21 cellular contexts compared by ENCODE assay signal in genomic region chr16:81487301-81487720, GRCh38. TPM values are rescaled to one million over a fixed set of nuclear protein-coding genes. Genes with fewer than 3 reads are reported as not detected.
A peak's percentile ranks its signal among the peaks of the same experiment; 100 is the strongest.
DNase-seq lines count a peak whose midpoint lies in the region; ATAC-seq, FAIRE-seq and TF ChIP-seq lines count a peak whose summit lies in the region.
"Had no signal": no experiment of that assay in that cellular context is flagged by ENCODE, and none has a peak within 500 bp of the region (broad histone marks: within the 10 kb centered on the region; RNA-seq: fewer than 3 reads in every experiment).

No MANE protein-coding gene starts in this region.

- no peak overlapping the region for H3K4me3 ChIP-seq in BLaER1
- H3K4me3 ChIP-seq: body of pancreas, heart left ventricle, right atrium auricular region had no signal

- 0 out of 2 replicates have a peak overlapping the region, but pooled peaks have one; percentile 14 for H3K27ac ChIP-seq in BLaER1
- H3K27ac ChIP-seq: body of pancreas, heart left ventricle, right atrium auricular region had no signal

- peaks cover 42% of the 10 kb centered on the region for H3K36me3 ChIP-seq in BLaER1
- H3K36me3 ChIP-seq: heart left ventricle, right atrium auricular region had no signal

- H3K4me2 ChIP-seq in BLaER1 = peak overlapping the region; percentile 91

- ATAC-seq in effector memory CD8-positive, alpha-beta T cell (replicated peaks) = peak; percentile 72
- peak; percentile 30 to 67 (median 64) for ATAC-seq in natural killer cell
- no peak for ATAC-seq in HG03342 (IDR thresholded peaks at IDR 0.05; ENCODE audit: unreplicated experiment)
- ATAC-seq: CD8-positive, alpha-beta T cell; HCT116; WTC11 had no signal

- H3K4me1 ChIP-seq in BLaER1 = peaks cover 100% of the 10 kb centered on the region

- no peaks in the 10 kb centered on the region for H3K27me3 Mint-ChIP-seq in effector memory CD8-positive, alpha-beta T cell
- H3K27me3 Mint-ChIP-seq in natural killer cell (ENCODE audit: low read depth in 2 of 2) (no peaks in the 10 kb centered on the region), endothelial cell (ENCODE audit: unreplicated experiment) (peaks cover 19% of the 10 kb centered on the region)
- H3K27me3 Mint-ChIP-seq: dendritic cell treated with granulocyte-macrophage colony-stimulating factor and Interleukin-4, amounts not matched to agents 40 ng/mL and 50 ng/mL, for 4 days had no signal

- H3K9ac ChIP-seq in BLaER1 = no peak overlapping the region

- no peak for TF ChIP-seq CTCF in natural killer cell (IDR thresholded peaks at IDR 0.05)
- TF ChIP-seq CTCF in endothelial cell (IDR thresholded peaks at IDR 0.05; ENCODE audit: unreplicated experiment) = no peak

- no peaks in the 10 kb centered on the region for H3K9me3 ChIP-seq in BLaER1
- H3K9me3 ChIP-seq: body of pancreas, heart left ventricle, right atrium auricular region had no signal

- H3K4me1 Mint-ChIP-seq in effector memory CD8-positive, alpha-beta T cell (ENCODE audit: low read depth in 2 of 2) = peaks cover 48 to 50% of the 10 kb centered on the region in 2 donors
- peaks cover 60 to 78% of the 10 kb centered on the region in 2 donors for H3K4me1 Mint-ChIP-seq in natural killer cell
- peaks cover 77% of the 10 kb centered on the region for H3K4me1 Mint-ChIP-seq in endothelial cell (ENCODE audit: unreplicated experiment)

- peaks cover 100% of the 10 kb centered on the region for H4K20me1 ChIP-seq in BLaER1

- intact Hi-C loops in natural killer cell (cut with micrococcal nuclease) = no loop called here

- peak; percentile 64 for FAIRE-seq in RCC 7860 (lab: Jason Lieb, UNC)
- FAIRE-seq: islet of Langerhans had no signal

- peaks cover 0 to 6% of the 10 kb centered on the region in 2 donors for H3K9me3 Mint-ChIP-seq in effector memory CD8-positive, alpha-beta T cell
- H3K9me3 Mint-ChIP-seq in natural killer cell (no peaks in the 10 kb centered on the region), endothelial cell (ENCODE audit: unreplicated experiment) (no peaks in the 10 kb centered on the region)
- H3K9me3 Mint-ChIP-seq: CD8-positive, alpha-beta T cell; dendritic cell treated with granulocyte-macrophage colony-stimulating factor and Interleukin-4, amounts not matched to agents 40 ng/mL and 50 ng/mL, for 4 days had no signal

- peak; percentile 72 for DNase-seq in RCC 7860 (ENCODE audit: low spot score)
- DNase-seq in effector memory CD8-positive, alpha-beta T cell = no peak
- no peak for DNase-seq in natural killer cell
- no peak for DNase-seq in endothelial cell (ENCODE audit: low spot score)
- DNase-seq in NCI-H446 (lab: John Stamatoyannopoulos, UW) = no peak
- no peak for DNase-seq in NCI-H1417 (lab: John Stamatoyannopoulos, UW)
- DNase-seq: ACHN; activated effector memory CD4-positive, alpha-beta T cell treated with anti-CD3 and anti-CD28 coated beads, Interleukin-2, amount 50 U/mL, for 16 hours; CD8-positive, alpha-beta T cell; erythroblast; Karpas-422; NCI-H446 treated with DMSO at 0.1 percent for 48 hours had no signal

- no peaks in the 10 kb centered on the region for H3K27me3 ChIP-seq in BLaER1
- H3K27me3 ChIP-seq: body of pancreas, heart left ventricle, right atrium auricular region had no signal

- peak overlapping the region; percentile 8 to 35 for H3K4me3 Mint-ChIP-seq in effector memory CD8-positive, alpha-beta T cell
- H3K4me3 Mint-ChIP-seq in natural killer cell (no peak overlapping the region), endothelial cell (ENCODE audit: unreplicated experiment) (no peak overlapping the region)
- H3K4me3 Mint-ChIP-seq: CD8-positive, alpha-beta T cell; dendritic cell treated with granulocyte-macrophage colony-stimulating factor and Interleukin-4, amounts not matched to agents 40 ng/mL and 50 ng/mL, for 4 days; WTC11 had no signal

- H3K36me3 Mint-ChIP-seq in effector memory CD8-positive, alpha-beta T cell (ENCODE audit: insufficient read depth) = peaks cover 28% of the 10 kb centered on the region
- H3K36me3 Mint-ChIP-seq in natural killer cell = no peaks in the 10 kb centered on the region
- H3K36me3 Mint-ChIP-seq in endothelial cell (ENCODE audit: low read depth, unreplicated experiment) = peaks cover 20% of the 10 kb centered on the region

- peak overlapping the region in 1 of 2 donors; percentile 52 for H3K27ac Mint-ChIP-seq in effector memory CD8-positive, alpha-beta T cell
- H3K27ac Mint-ChIP-seq in natural killer cell (peak overlapping the region; percentile 31 to 71), endothelial cell (ENCODE audit: unreplicated experiment) (no peak overlapping the region)
- H3K27ac Mint-ChIP-seq: CD8-positive, alpha-beta T cell; dendritic cell treated with granulocyte-macrophage colony-stimulating factor and Interleukin-4, amounts not matched to agents 40 ng/mL and 50 ng/mL, for 4 days had no signal

RNA-seq across cellular contexts. Expression of gene CMIP, which starts 42.7 kb away (rescaled TPM):
- total RNA-seq in natural killer cell (100 to 1,000 TPM in 1 of 3 donors, 10 to 100 TPM in 2; 88.2 to 115 (median 91.5) TPM), endothelial cell (ENCODE audit: unreplicated experiment) (98.9 TPM)

Comparison
In these comparisons a context has a peak if more than half of its experiments do, and no peak if none do; other contexts are left out.
1. H3K4me3 Mint-ChIP-seq: peak in effector memory CD8-positive, alpha-beta T cell (2 of 2); none in natural killer cell (single experiment) and endothelial cell (single experiment).